In the genomic region with DNA sequence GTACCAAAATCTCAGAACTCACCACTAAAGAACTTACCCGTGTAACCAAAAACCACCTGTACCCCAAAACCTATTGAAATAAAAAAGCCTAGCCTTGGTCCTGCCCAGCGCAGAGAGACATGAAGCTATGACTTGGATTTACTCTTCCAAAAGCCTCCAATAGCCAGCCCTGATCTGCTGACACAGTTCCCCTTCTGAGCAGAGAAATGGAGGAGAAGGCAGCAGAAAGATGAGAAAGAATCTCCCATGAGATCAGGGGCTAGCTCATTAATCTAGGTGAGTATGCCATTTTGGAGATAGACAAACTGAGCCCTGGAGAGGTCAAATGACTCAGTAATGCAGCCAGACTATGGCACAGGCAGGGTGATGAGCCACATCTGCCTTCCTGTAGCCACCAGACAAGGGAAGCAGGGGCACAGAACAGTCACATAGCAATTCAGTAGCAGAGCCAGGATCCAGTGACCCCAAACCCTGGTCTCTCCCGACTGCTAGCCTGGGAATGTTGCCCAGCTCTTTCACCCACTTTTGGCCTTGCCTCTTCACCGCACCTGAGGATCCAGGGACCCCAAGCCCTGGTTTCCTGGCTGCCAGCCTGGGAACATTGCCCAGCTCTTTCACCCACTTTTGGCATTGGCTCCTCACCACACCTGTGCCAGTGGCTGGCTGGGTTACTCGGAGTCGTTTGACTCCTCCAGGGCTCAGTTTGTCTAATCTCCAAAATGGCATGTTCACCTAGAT, we compare ENCODE assay signal across 1 cellular context.
TF ChIP-seq lines count a peak whose summit lies in the region.

No MANE protein-coding gene starts in this region.

TF ChIP-seq in endothelial cell of umbilical vein, 7 proteins besides CTCF, POLR2A, EP300 and RAD21:
- TF ChIP-seq GATA2 (IDR thresholded peaks at IDR 0.05; ENCODE audit: insufficient read depth, insufficient read length, low read depth, low read length) (peak; percentile 57), MYC (IDR thresholded peaks at IDR 0.05; ENCODE audit: low read depth, low read length) (no peak), EZH2 (IDR thresholded peaks at IDR 0.05; ENCODE audit: borderline replicate concordance, low read depth, low read length, severe bottlenecking) (no peak), JUN (IDR thresholded peaks at IDR 0.05; ENCODE audit: borderline replicate concordance, insufficient read depth, insufficient read length, low read depth) (peak; percentile 26), FOS (IDR thresholded peaks at IDR 0.05; ENCODE audit: borderline replicate concordance, insufficient read depth, low read length) (peak; percentile 86), POLR2AphosphoS5 (IDR thresholded peaks at IDR 0.05; ENCODE audit: insufficient read depth, low read depth, low read length) (peak; percentile 84)
- TF ChIP-seq, protein P1, sequence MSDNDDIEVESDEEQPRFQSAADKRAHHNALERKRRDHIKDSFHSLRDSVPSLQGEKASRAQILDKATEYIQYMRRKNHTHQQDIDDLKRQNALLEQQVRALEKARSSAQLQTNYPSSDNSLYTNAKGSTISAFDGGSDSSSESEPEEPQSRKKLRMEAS (IDR thresholded peaks at IDR 0.05; ENCODE audit: insufficient read depth, insufficient read length), result no peak
